ENCODE assay signal across 2 cellular contexts in the genomic region with DNA sequence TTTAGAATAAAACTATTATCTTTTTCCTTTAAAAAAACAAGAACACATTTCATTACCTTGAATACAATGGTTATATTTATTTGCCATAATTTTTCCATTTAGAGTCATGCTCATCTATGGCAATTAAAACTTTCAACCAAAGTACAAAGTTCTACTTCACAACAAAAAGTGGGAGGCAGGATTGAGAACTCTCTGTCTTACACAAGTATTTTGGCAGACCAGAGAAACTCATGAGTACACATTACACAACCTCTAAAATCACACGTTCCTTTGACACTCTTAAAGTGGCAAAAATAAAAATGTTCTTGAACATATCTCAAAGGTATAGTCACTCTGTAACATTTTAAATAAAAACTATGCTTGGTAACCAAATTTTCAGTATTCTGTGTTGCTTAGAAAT.
TF ChIP-seq lines count a peak whose summit lies in the region.

No MANE protein-coding gene starts in this region.

TF ChIP-seq in liver, 16 proteins besides CTCF, POLR2A, EP300 and RAD21 (continued from another document):
- TF ChIP-seq, protein P1, sequence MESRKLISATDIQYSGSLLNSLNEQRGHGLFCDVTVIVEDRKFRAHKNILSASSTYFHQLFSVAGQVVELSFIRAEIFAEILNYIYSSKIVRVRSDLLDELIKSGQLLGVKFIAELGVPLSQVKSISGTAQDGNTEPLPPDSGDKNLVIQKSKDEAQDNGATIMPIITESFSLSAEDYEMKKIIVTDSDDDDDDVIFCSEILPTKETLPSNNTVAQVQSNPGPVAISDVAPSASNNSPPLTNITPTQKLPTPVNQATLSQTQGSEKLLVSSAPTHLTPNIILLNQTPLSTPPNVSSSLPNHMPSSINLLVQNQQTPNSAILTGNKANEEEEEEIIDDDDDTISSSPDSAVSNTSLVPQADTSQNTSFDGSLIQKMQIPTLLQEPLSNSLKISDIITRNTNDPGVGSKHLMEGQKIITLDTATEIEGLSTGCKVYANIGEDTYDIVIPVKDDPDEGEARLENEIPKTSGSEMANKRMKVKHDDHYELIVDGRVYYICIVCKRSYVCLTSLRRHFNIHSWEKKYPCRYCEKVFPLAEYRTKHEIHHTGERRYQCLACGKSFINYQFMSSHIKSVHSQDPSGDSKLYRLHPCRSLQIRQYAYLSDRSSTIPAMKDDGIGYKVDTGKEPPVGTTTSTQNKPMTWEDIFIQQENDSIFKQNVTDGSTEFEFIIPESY (IDR thresholded peaks at IDR 0.05): peak; percentile 80
- no peak for TF ChIP-seq GABPA (IDR thresholded peaks at IDR 0.05 in 1 of 2, conservative IDR thresholded peaks at IDR 0.05 in 1 of 2)
- peak; percentile 98 to 99 for TF ChIP-seq HNF4A (conservative IDR thresholded peaks at IDR 0.05)
- TF ChIP-seq HNF4G (IDR thresholded peaks at IDR 0.05): peak; percentile 91
- TF ChIP-seq SP1 (IDR thresholded peaks at IDR 0.05): peak; percentile 91
- TF ChIP-seq JUND (IDR thresholded peaks at IDR 0.05): peak; percentile 66 to 68
- TF ChIP-seq RXRA (IDR thresholded peaks at IDR 0.05): peak; percentile 54 to 69
- TF ChIP-seq, protein P2, sequence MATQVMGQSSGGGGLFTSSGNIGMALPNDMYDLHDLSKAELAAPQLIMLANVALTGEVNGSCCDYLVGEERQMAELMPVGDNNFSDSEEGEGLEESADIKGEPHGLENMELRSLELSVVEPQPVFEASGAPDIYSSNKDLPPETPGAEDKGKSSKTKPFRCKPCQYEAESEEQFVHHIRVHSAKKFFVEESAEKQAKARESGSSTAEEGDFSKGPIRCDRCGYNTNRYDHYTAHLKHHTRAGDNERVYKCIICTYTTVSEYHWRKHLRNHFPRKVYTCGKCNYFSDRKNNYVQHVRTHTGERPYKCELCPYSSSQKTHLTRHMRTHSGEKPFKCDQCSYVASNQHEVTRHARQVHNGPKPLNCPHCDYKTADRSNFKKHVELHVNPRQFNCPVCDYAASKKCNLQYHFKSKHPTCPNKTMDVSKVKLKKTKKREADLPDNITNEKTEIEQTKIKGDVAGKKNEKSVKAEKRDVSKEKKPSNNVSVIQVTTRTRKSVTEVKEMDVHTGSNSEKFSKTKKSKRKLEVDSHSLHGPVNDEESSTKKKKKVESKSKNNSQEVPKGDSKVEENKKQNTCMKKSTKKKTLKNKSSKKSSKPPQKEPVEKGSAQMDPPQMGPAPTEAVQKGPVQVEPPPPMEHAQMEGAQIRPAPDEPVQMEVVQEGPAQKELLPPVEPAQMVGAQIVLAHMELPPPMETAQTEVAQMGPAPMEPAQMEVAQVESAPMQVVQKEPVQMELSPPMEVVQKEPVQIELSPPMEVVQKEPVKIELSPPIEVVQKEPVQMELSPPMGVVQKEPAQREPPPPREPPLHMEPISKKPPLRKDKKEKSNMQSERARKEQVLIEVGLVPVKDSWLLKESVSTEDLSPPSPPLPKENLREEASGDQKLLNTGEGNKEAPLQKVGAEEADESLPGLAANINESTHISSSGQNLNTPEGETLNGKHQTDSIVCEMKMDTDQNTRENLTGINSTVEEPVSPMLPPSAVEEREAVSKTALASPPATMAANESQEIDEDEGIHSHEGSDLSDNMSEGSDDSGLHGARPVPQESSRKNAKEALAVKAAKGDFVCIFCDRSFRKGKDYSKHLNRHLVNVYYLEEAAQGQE (IDR thresholded peaks at IDR 0.05): no peak
- TF ChIP-seq TAF1 (conservative IDR thresholded peaks at IDR 0.05): no peak
- TF ChIP-seq, protein P3, sequence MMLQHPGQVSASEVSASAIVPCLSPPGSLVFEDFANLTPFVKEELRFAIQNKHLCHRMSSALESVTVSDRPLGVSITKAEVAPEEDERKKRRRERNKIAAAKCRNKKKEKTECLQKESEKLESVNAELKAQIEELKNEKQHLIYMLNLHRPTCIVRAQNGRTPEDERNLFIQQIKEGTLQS (IDR thresholded peaks at IDR 0.05): no peak
- TF ChIP-seq YY1 (IDR thresholded peaks at IDR 0.05): peak; percentile 43
- TF ChIP-seq FOXA2 (IDR thresholded peaks at IDR 0.05): peak; percentile 40
- TF ChIP-seq EGR1 (IDR thresholded peaks at IDR 0.05; ENCODE audit: low read depth in 2 of 2): peak in 1 of 2 donors; percentile 46

TF ChIP-seq in HepG2, 621 proteins besides CTCF, POLR2A, EP300 and RAD21 (continued from another document):
- TF ChIP-seq, protein P4, sequence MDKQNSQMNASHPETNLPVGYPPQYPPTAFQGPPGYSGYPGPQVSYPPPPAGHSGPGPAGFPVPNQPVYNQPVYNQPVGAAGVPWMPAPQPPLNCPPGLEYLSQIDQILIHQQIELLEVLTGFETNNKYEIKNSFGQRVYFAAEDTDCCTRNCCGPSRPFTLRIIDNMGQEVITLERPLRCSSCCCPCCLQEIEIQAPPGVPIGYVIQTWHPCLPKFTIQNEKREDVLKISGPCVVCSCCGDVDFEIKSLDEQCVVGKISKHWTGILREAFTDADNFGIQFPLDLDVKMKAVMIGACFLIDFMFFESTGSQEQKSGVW (CRISPR knock-in tag; IDR thresholded peaks at IDR 0.05; ENCODE audit: borderline replicate concordance): no peak
- no peak for TF ChIP-seq GTF3A (CRISPR knock-in tag; conservative IDR thresholded peaks at IDR 0.05)
- no peak for TF ChIP-seq JARID2 (CRISPR knock-in tag; IDR thresholded peaks at IDR 0.05; ENCODE audit: insufficient replicate concordance)
TF ChIP-seq in HepG2: peak in this region for 0.
